In genomic region chr10:24925799-24926198, GRCh38 we compare ENCODE assay signal across 1 cellular context.
TF ChIP-seq lines count a peak whose summit lies in the region.

No MANE protein-coding gene starts in this region.

TF ChIP-seq in GM23338, 12 proteins besides CTCF, POLR2A, EP300 and RAD21 (continued from another document):
- TF ChIP-seq REST (IDR thresholded peaks at IDR 0.05; ENCODE audit: unreplicated experiment) (no peak), EZH2 (IDR thresholded peaks at IDR 0.05; ENCODE audit: low read depth, unreplicated experiment) (no peak), CREB1 (CRISPR knock-in tag; IDR thresholded peaks at IDR 0.05; ENCODE audit: low read depth) (no peak), STAT1 (IDR thresholded peaks at IDR 0.05; ENCODE audit: unreplicated experiment) (no peak), ZNF331 (CRISPR knock-in tag; IDR thresholded peaks at IDR 0.05; ENCODE audit: low read depth) (no peak), ZNF462 (CRISPR knock-in tag; IDR thresholded peaks at IDR 0.05) (no peak), JUNB (IDR thresholded peaks at IDR 0.05; ENCODE audit: unreplicated experiment) (no peak)
